ENCODE assay signal across 17 cellular contexts in genomic region chr14:64194404-64194803, GRCh38.
DNase-seq lines count a peak whose midpoint lies in the region; FAIRE-seq and TF ChIP-seq lines count a peak whose summit lies in the region.
"Had no signal": no experiment of that assay in that cellular context is flagged by ENCODE, and none has a peak within 500 bp of the region (broad histone marks: within the 10 kb centered on the region; RNA-seq: fewer than 3 reads in every experiment).

No MANE protein-coding gene starts in this region.

- H3K27me3 ChIP-seq in SJCRH30 = no peaks in the 10 kb centered on the region
- H3K27me3 ChIP-seq: upper lobe of left lung had no signal

- no peak overlapping the region for H3K27ac ChIP-seq in SJCRH30
- H3K27ac ChIP-seq: 22Rv1 had no signal

- H3K36me3 Mint-ChIP-seq in T-helper 1 cell treated with Interleukin-12 subunit alpha and Interleukin-12 subunit beta and Interleukin-4 antibody, amounts not matched to agents 30 μg/mL and 1 μg/mL, for 36 hours (ENCODE audit: low read depth) = peaks cover 37% of the 10 kb centered on the region
- H3K36me3 Mint-ChIP-seq in activated naive CD8-positive, alpha-beta T cell treated with anti-CD3 and anti-CD28 coated beads for 36 hours = peaks cover 15% of the 10 kb centered on the region
- H3K36me3 Mint-ChIP-seq in nephron progenitor cell (ENCODE audit: low read depth) = peaks cover 58% of the 10 kb centered on the region
- H3K36me3 Mint-ChIP-seq: CD14-positive monocyte had no signal

- no peak for DNase-seq in T-helper 1 cell
- no peak for DNase-seq in HTR-8/SVneo (ENCODE audit: insufficient read length, low spot score)
- DNase-seq in activated naive CD8-positive, alpha-beta T cell treated with anti-CD3 and anti-CD28 coated beads for 36 hours = no peak
- DNase-seq in nephron progenitor cell = no peak
- DNase-seq in SJCRH30 = no peak
- DNase-seq in OCI-M2 (lab: John Stamatoyannopoulos, UW; ENCODE audit: unreplicated experiment) = no peak
- DNase-seq in HCEC 1CT = no peak
- DNase-seq: activated CD8-positive, alpha-beta memory T cell treated with anti-CD3 and anti-CD28 coated beads, Interleukin-2, amount 50 U/mL, for 48 hours; erythroblast; glutamatergic neuron; NCI-H1092 treated with DMSO at 0.1 percent for 48 hours; NCI-H2171 treated with DMSO at 0.1 percent for 48 hours; SK-N-SH had no signal

- peaks cover 38% of the 10 kb centered on the region for H3K4me1 Mint-ChIP-seq in T-helper 1 cell treated with Interleukin-12 subunit alpha and Interleukin-12 subunit beta and Interleukin-4 antibody, amounts not matched to agents 30 μg/mL and 1 μg/mL, for 36 hours (ENCODE audit: low read depth)
- H3K4me1 Mint-ChIP-seq in activated naive CD8-positive, alpha-beta T cell treated with anti-CD3 and anti-CD28 coated beads for 36 hours = peaks cover 33% of the 10 kb centered on the region
- H3K4me1 Mint-ChIP-seq in nephron progenitor cell = peaks cover 44% of the 10 kb centered on the region

- FAIRE-seq in HTR-8/SVneo (lab: Jason Lieb, UNC) = peak; percentile 85

- no peaks in the 10 kb centered on the region for H3K9me3 Mint-ChIP-seq in T-helper 1 cell treated with Interleukin-12 subunit alpha and Interleukin-12 subunit beta and Interleukin-4 antibody, amounts not matched to agents 30 μg/mL and 1 μg/mL, for 36 hours
- no peaks in the 10 kb centered on the region for H3K9me3 Mint-ChIP-seq in activated naive CD8-positive, alpha-beta T cell treated with anti-CD3 and anti-CD28 coated beads for 36 hours
- H3K9me3 Mint-ChIP-seq in nephron progenitor cell = no peaks in the 10 kb centered on the region

- no peaks in the 10 kb centered on the region for H3K36me3 ChIP-seq in SJCRH30

- no peak overlapping the region for H3K4me3 ChIP-seq in SJCRH30
- H3K4me3 ChIP-seq: upper lobe of left lung had no signal

- H3K27me3 Mint-ChIP-seq in T-helper 1 cell treated with Interleukin-12 subunit alpha and Interleukin-12 subunit beta and Interleukin-4 antibody, amounts not matched to agents 30 μg/mL and 1 μg/mL, for 36 hours (ENCODE audit: low read depth) = no peaks in the 10 kb centered on the region
- no peaks in the 10 kb centered on the region for H3K27me3 Mint-ChIP-seq in activated naive CD8-positive, alpha-beta T cell treated with anti-CD3 and anti-CD28 coated beads for 36 hours
- no peaks in the 10 kb centered on the region for H3K27me3 Mint-ChIP-seq in nephron progenitor cell (ENCODE audit: low read depth, poor library complexity)

- no peaks in the 10 kb centered on the region for H3K9me3 ChIP-seq in SJCRH30 (replicated peaks)
- H3K9me3 ChIP-seq: SK-N-SH, upper lobe of left lung had no signal

- H3K4me1 ChIP-seq in SJCRH30 = no peaks in the 10 kb centered on the region

- H3K27ac Mint-ChIP-seq in T-helper 1 cell treated with Interleukin-12 subunit alpha and Interleukin-12 subunit beta and Interleukin-4 antibody, amounts not matched to agents 30 μg/mL and 1 μg/mL, for 36 hours = peak overlapping the region; percentile 77
- H3K27ac Mint-ChIP-seq in activated naive CD8-positive, alpha-beta T cell treated with anti-CD3 and anti-CD28 coated beads for 36 hours = peak overlapping the region; percentile 61
- peak overlapping the region; percentile 3 for H3K27ac Mint-ChIP-seq in nephron progenitor cell

- no peak for TF ChIP-seq CTCF in nephron progenitor cell (IDR thresholded peaks at IDR 0.05)

- H3K4me3 Mint-ChIP-seq in T-helper 1 cell treated with Interleukin-12 subunit alpha and Interleukin-12 subunit beta and Interleukin-4 antibody, amounts not matched to agents 30 μg/mL and 1 μg/mL, for 36 hours = no peak overlapping the region
- no peak overlapping the region for H3K4me3 Mint-ChIP-seq in activated naive CD8-positive, alpha-beta T cell treated with anti-CD3 and anti-CD28 coated beads for 36 hours
- no peak overlapping the region for H3K4me3 Mint-ChIP-seq in nephron progenitor cell
- H3K4me3 Mint-ChIP-seq: CD14-positive monocyte had no signal

Comparison
In these comparisons a context has a peak if more than half of its experiments do, and no peak if none do; other contexts are left out.
1. H3K27ac Mint-ChIP-seq: peak in every context shown above with its lines; median percentile 77 in T-helper 1 cell treated with Interleukin-12 subunit alpha and Interleukin-12 subunit beta and Interleukin-4 antibody, amounts not matched to agents 30 μg/mL and 1 μg/mL, for 36 hours; 61 in activated naive CD8-positive, alpha-beta T cell treated with anti-CD3 and anti-CD28 coated beads for 36 hours; 3 in nephron progenitor cell.